9 cellular contexts compared by ENCODE assay signal in the genomic region with DNA sequence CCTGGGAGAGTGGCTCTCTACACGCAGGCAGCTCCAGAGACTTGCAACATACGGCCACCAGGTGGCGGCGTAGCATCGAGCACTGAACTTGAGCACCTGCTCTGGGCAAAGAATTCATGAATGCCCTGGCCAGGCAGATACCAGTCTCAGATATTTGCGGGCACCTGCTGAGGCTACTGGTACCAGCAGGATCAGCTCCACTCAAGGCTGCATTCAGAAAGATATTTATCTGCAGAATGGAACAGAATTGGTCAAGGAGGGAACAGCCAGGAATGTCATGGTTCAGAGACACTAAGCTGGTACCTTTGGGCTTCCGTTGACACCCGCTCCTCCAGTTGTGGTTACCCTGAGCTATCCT. TPM values are rescaled to one million over a fixed set of nuclear protein-coding genes. Genes with fewer than 3 reads are reported as not detected.
DNase-seq lines count a peak whose midpoint lies in the region; ATAC-seq lines count a peak whose summit lies in the region.
"Had no signal": no experiment of that assay in that cellular context is flagged by ENCODE, and none has a peak within 500 bp of the region (broad histone marks: within the 10 kb centered on the region; RNA-seq: fewer than 3 reads in every experiment).

No MANE protein-coding gene starts in this region.

- no peak overlapping the region for H3K27ac ChIP-seq in mesenchymal stem cell (ENCODE audit: low read length, poor library complexity, severe bottlenecking)

- H3K4me3 ChIP-seq in mesenchymal stem cell (ENCODE audit: insufficient read depth in 1 of 2, low read depth in 1 of 2, low read length in 2 of 2) = no peak overlapping the region

- no peak overlapping the region for H3K4me3 Mint-ChIP-seq in activated CD8-positive, alpha-beta T cell treated with anti-CD3 and anti-CD28 coated beads, Interleukin-2, amount 10 ng/mL, durations not matched to agents 7 days and 5 days

- H3K9me3 Mint-ChIP-seq in activated CD8-positive, alpha-beta T cell treated with anti-CD3 and anti-CD28 coated beads, Interleukin-2, amount 10 ng/mL, durations not matched to agents 7 days and 5 days (ENCODE audit: insufficient read depth) = no peaks in the 10 kb centered on the region

- no peak overlapping the region for H3K4me2 ChIP-seq in mesenchymal stem cell (ENCODE audit: low read length, poor library complexity, severe bottlenecking)

- H2AFZ ChIP-seq in mesenchymal stem cell (ENCODE audit: low read depth, low read length) = no peak overlapping the region

- H3K23ac ChIP-seq in mesenchymal stem cell (ENCODE audit: low read length in 2 of 2) = no peak overlapping the region

- H2BK12ac ChIP-seq in mesenchymal stem cell (ENCODE audit: low read length in 2 of 2) = no peak overlapping the region

- no peaks in the 10 kb centered on the region for H3K36me3 Mint-ChIP-seq in activated CD8-positive, alpha-beta T cell treated with anti-CD3 and anti-CD28 coated beads, Interleukin-2, amount 10 ng/mL, durations not matched to agents 7 days and 5 days (ENCODE audit: low read depth)

- H2BK15ac ChIP-seq in mesenchymal stem cell (ENCODE audit: low read depth, poor library complexity, severe bottlenecking) = no peak overlapping the region

- CTCF ChIA-PET in activated CD8-positive, alpha-beta T cell treated with anti-CD3 and anti-CD28 coated beads, Interleukin-2, amount 10 ng/mL, durations not matched to agents 7 days and 5 days (lab: Charles Lee) = interaction anchor here (0.6 to 21.6 kb wide), 32 partner anchors 9 to 555 kb away, joined by 3 to 610 read pairs (median 6); a partner anchor contains a TSS

- no peak overlapping the region for H4K91ac ChIP-seq in mesenchymal stem cell (ENCODE audit: low read length)

- no peak overlapping the region for H3K14ac ChIP-seq in mesenchymal stem cell (ENCODE audit: low read length in 2 of 2)

- no peak overlapping the region for H3K4ac ChIP-seq in mesenchymal stem cell (ENCODE audit: low read depth in 1 of 2, low read length in 2 of 2)

- H2AK5ac ChIP-seq in mesenchymal stem cell (ENCODE audit: low read length, severe bottlenecking) = no peak overlapping the region

- WGBS in mesenchymal stem cell = 22% methylated on average over 8 of the region's 8 CpGs

- POLR2A ChIA-PET in activated CD8-positive, alpha-beta T cell treated with anti-CD3 and anti-CD28 coated beads, Interleukin-2, amount 10 ng/mL, durations not matched to agents 7 days and 5 days (lab: Charles Lee) = interaction anchor here (1.0 to 1.5 kb wide), 4 partner anchors 56 to 75 kb away, joined by 3 to 7 read pairs (median 4); no protein-coding TSS in a partner anchor

- H3K27me3 ChIP-seq in mesenchymal stem cell (ENCODE audit: control insufficient read depth in 1 of 2, insufficient read depth in 1 of 2, low read length in 2 of 2) = peaks cover 0 to 32% of the 10 kb centered on the region in 2 experiments

- no peaks in the 10 kb centered on the region for H3K36me3 ChIP-seq in mesenchymal stem cell (ENCODE audit: control insufficient read depth in 1 of 2, insufficient read depth in 2 of 2, low read depth in 1 of 2, low read length in 2 of 2)

- ATAC-seq in GM18511 (IDR thresholded peaks at IDR 0.05; ENCODE audit: unreplicated experiment) (peak; percentile 80), HG03565 (IDR thresholded peaks at IDR 0.05; ENCODE audit: unreplicated experiment) (peak; percentile 73)
- ATAC-seq in activated CD8-positive, alpha-beta T cell treated with anti-CD3 and anti-CD28 coated beads, Interleukin-2, amount 10 ng/mL, durations not matched to agents 7 days and 5 days = peak; percentile 97

- H3K4me1 ChIP-seq in mesenchymal stem cell (ENCODE audit: control insufficient read depth, insufficient read depth, low read depth, low read length) = peaks cover 6% of the 10 kb centered on the region

- H3K9me3 ChIP-seq in mesenchymal stem cell (ENCODE audit: control insufficient read depth, low read length) = no peaks in the 10 kb centered on the region

- H2BK120ac ChIP-seq in mesenchymal stem cell (ENCODE audit: low read depth, low read length) = no peak overlapping the region

- H2BK5ac ChIP-seq in mesenchymal stem cell (ENCODE audit: low read depth, low read length, poor library complexity, severe bottlenecking) = no peak overlapping the region

- H4K8ac ChIP-seq in mesenchymal stem cell (ENCODE audit: low read length) = no peak overlapping the region

- H3K18ac ChIP-seq in mesenchymal stem cell (ENCODE audit: low read depth in 1 of 2, low read length in 2 of 2) = no peak overlapping the region

- no peaks in the 10 kb centered on the region for H3K79me1 ChIP-seq in mesenchymal stem cell (replicated peaks; ENCODE audit: low read length, poor library complexity, severe bottlenecking)

- peak; percentile 76 for DNase-seq in ACHN
- DNase-seq in NCI-H82 treated with DMSO at 0.1 percent for 48 hours (lab: John Stamatoyannopoulos, UW; ENCODE audit: unreplicated experiment) = peak; percentile 45
- peak; percentile 88 for DNase-seq in activated CD8-positive, alpha-beta T cell treated with anti-CD3 and anti-CD28 coated beads, Interleukin-2, amount 10 ng/mL, durations not matched to agents 7 days and 5 days
- peak; percentile 70 for DNase-seq in effector CD8-positive, alpha-beta T cell (lab: John Stamatoyannopoulos, UW)
- peak; percentile 69 for DNase-seq in mesenchymal stem cell
- DNase-seq in stimulated activated CD8-positive, alpha-beta memory T cell treated with anti-CD3 and anti-CD28 coated beads, Interleukin-15, amount 100 ng/mL, for 48 hours (ENCODE audit: low read depth in 2 of 2) = peak; percentile 59 to 62

- no peak overlapping the region for H3K27ac Mint-ChIP-seq in activated CD8-positive, alpha-beta T cell treated with anti-CD3 and anti-CD28 coated beads, Interleukin-2, amount 10 ng/mL, durations not matched to agents 7 days and 5 days

- peaks cover 14% of the 10 kb centered on the region for H3K27me3 Mint-ChIP-seq in activated CD8-positive, alpha-beta T cell treated with anti-CD3 and anti-CD28 coated beads, Interleukin-2, amount 10 ng/mL, durations not matched to agents 7 days and 5 days (ENCODE audit: low read depth)

- H3K4me1 Mint-ChIP-seq in activated CD8-positive, alpha-beta T cell treated with anti-CD3 and anti-CD28 coated beads, Interleukin-2, amount 10 ng/mL, durations not matched to agents 7 days and 5 days (ENCODE audit: low read depth) = peaks cover 22% of the 10 kb centered on the region

- peak overlapping the region; percentile 4 for H3K9ac ChIP-seq in mesenchymal stem cell (ENCODE audit: low read length)

- in situ Hi-C loops in ACHN (cut with HindIII; ENCODE audit: low pct_ligation_motif_present, low pct_unique_long_range_greater_than_20kb, low sequenced_read_pairs) = no loop called here

RNA-seq across cellular contexts. Expression of a gene that starts 10.8 kb away (rescaled TPM):
- 10 to 100 TPM; 34.2 to 36.0 TPM for total RNA-seq in activated CD8-positive, alpha-beta T cell treated with anti-CD3 and anti-CD28 coated beads, Interleukin-2, amount 10 ng/mL, durations not matched to agents 7 days and 5 days
- polyA plus RNA-seq in mesenchymal stem cell (2013, experiment 1 of 2) = 28.2 TPM
- polyA plus RNA-seq in mesenchymal stem cell (2013, experiment 2 of 2) = 28.3 TPM

RNA-seq across cellular contexts. Expression of a gene that starts 24.6 kb away (rescaled TPM):
- total RNA-seq in activated CD8-positive, alpha-beta T cell treated with anti-CD3 and anti-CD28 coated beads, Interleukin-2, amount 10 ng/mL, durations not matched to agents 7 days and 5 days = 1 to 10 TPM; 3.3 to 3.4 TPM
- 0.36 TPM for polyA plus RNA-seq in mesenchymal stem cell (2013, experiment 1 of 2)
- 0.37 TPM for polyA plus RNA-seq in mesenchymal stem cell (2013, experiment 2 of 2)

RNA-seq across cellular contexts. Expression of a gene that starts 36.2 kb away (rescaled TPM):
- total RNA-seq in activated CD8-positive, alpha-beta T cell treated with anti-CD3 and anti-CD28 coated beads, Interleukin-2, amount 10 ng/mL, durations not matched to agents 7 days and 5 days = under 1 TPM in 1 of 2 experiments, not detected in 1; 0.34 TPM
- 0.44 TPM for polyA plus RNA-seq in mesenchymal stem cell (2013, experiment 1 of 2)
- 0.42 TPM for polyA plus RNA-seq in mesenchymal stem cell (2013, experiment 2 of 2)
- total RNA-seq: urinary bladder had no signal

RNA-seq across cellular contexts. Expression of a gene that starts 46.0 kb away (rescaled TPM):
- total RNA-seq in activated CD8-positive, alpha-beta T cell treated with anti-CD3 and anti-CD28 coated beads, Interleukin-2, amount 10 ng/mL, durations not matched to agents 7 days and 5 days = not detected
- polyA plus RNA-seq in mesenchymal stem cell (2013, experiment 1 of 2) = not detected
- polyA plus RNA-seq in mesenchymal stem cell (2013, experiment 2 of 2) = not detected
- total RNA-seq: urinary bladder had no signal
- polyA plus RNA-seq: urinary bladder had no signal
